ENCODE assay signal across 1 cellular context in the genomic region with DNA sequence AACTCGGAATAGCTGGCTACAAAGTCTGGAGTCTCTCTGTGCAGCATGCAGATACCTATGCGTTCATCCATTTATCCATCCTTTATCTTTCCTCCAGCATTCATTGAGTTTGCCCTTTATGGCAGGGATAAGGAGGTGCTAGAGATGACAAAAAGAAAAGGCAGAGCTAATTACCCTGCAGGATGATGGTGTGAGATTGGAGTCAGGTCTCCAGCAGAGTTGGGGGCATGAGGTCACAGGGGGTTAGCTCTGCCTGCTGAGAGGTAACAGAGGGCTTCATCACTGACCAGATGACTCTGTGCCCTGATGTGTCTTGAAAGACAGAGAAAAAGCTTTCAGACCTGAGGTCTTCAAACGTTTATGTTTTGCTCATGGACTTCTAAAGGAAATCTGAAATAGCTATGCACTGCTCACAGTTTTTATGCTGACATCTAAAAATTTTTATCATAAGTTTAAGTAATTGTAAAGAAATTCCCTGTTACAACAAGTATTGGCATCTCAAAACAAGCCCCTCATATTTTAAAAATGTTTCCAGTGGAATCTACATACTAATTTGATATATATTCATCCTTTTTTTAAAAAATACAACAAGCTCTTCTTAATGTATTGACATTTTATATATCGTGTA.
TF ChIP-seq lines count a peak whose summit lies in the region.

No MANE protein-coding gene starts in this region.

TF ChIP-seq in K562, 482 proteins besides CTCF, POLR2A, EP300 and RAD21 (continued from another document):
- TF ChIP-seq MAFK (IDR thresholded peaks at IDR 0.05; ENCODE audit: low read length) (peak; percentile 25; the same call in 1 of the 2 replicates), MAFG (tag; conservative IDR thresholded peaks at IDR 0.05) (0 out of 2 replicates have a peak, but pooled peaks have one; percentile 37), SREBF1 (IDR thresholded peaks at IDR 0.05; ENCODE audit: borderline replicate concordance, low read depth, low read length) (no peak)
